21 cellular contexts compared by ENCODE assay signal in the genomic region with DNA sequence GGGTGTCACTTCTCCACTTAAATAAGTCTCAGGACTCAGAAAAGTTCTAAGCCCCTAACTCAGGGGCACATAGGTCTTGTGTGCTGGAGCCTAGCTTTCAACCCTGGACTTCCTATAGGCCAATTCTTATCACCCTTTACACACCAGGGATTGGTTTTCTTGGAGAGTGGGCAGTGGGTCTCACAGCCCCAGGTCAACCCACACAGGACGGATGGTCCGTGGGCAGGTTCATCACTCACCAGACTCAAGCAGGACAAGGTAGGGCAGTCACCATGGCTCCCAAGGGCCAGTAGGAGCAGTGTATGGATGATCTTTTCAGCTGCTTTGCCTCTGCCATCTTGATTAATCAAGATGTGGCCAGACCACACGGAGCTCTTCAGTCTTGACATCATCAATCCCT.
"Had no signal": no experiment of that assay in that cellular context is flagged by ENCODE, and none has a peak within 500 bp of the region (broad histone marks: within the 10 kb centered on the region; RNA-seq: fewer than 3 reads in every experiment).

No MANE protein-coding gene starts in this region.

- H3K27me3 Mint-ChIP-seq: naive B cell had no signal

- H3K27me3 ChIP-seq: colonic mucosa, esophagus squamous epithelium, gastrocnemius medialis, upper lobe of left lung had no signal

- H3K4me3 Mint-ChIP-seq: activated T-cell treated with anti-CD3 and anti-CD28 coated beads, Interleukin-2, amount 50 U/mL, for 72 hours; endodermal cell; naive B cell had no signal

- H3K9ac ChIP-seq: parathyroid adenoma, SK-N-SH had no signal

- DNase-seq: activated CD4-positive, alpha-beta T cell treated with anti-CD3 and anti-CD28 coated beads, Interleukin-2, amount 50 U/mL, for 48 hours; activated gamma-delta T cell treated with Interleukin-2 at 50 U/mL for 16 hours; activated T-cell treated with anti-CD3 and anti-CD28 coated beads, Interleukin-2, amount 50 U/mL, for 72 hours; central memory CD4-positive, alpha-beta T cell; colonic mucosa; endodermal cell; esophagus squamous epithelium; gastrocnemius medialis; hippocampal formation; left ventricle myocardium superior; mammary epithelial cell; naive B cell; nucleus accumbens; right cardiac atrium; SHP77; SK-N-SH; stimulated activated CD4-positive, alpha-beta T cell treated with anti-CD3 and anti-CD28 coated beads, Interleukin-1b, Interleukin-23, amount 100 ng/mL, for 48 hours; upper lobe of left lung had no signal

- H3K36me3 Mint-ChIP-seq: activated naive CD4-positive, alpha-beta T cell treated with anti-CD3 and anti-CD28 coated beads, Interleukin-2, amount 50 U/mL, for 72 hours; naive B cell had no signal

- H3K79me2 ChIP-seq: parathyroid adenoma had no signal

- H3K4me1 ChIP-seq: colonic mucosa, gastrocnemius medialis, parathyroid adenoma had no signal

- H3K4me2 ChIP-seq: SK-N-SH had no signal

- H3K27ac ChIP-seq: colonic mucosa, esophagus squamous epithelium, gastrocnemius medialis, parathyroid adenoma, thoracic aorta, upper lobe of left lung had no signal

- H3K9me3 ChIP-seq: colonic mucosa, esophagus squamous epithelium, gastrocnemius medialis, SK-N-SH, thoracic aorta, upper lobe of left lung had no signal

- H3K27ac Mint-ChIP-seq: endodermal cell had no signal

- H3K36me3 ChIP-seq: colonic mucosa, esophagus squamous epithelium, gastrocnemius medialis, thoracic aorta, upper lobe of left lung had no signal

- H3K4me3 ChIP-seq: colonic mucosa, esophagus squamous epithelium, gastrocnemius medialis, thoracic aorta, upper lobe of left lung had no signal

- ATAC-seq: activated naive CD4-positive, alpha-beta T cell treated with anti-CD3 and anti-CD28 coated beads, Interleukin-2, amount 50 U/mL, for 72 hours; activated T-cell treated with anti-CD3 and anti-CD28 coated beads, Interleukin-2, amount 50 U/mL, for 72 hours; gastrocnemius medialis; left ventricle myocardium superior; right cardiac atrium had no signal
